In genomic region chr5:5330723-5331530, GRCh38 we compare ENCODE assay signal across 17 cellular contexts.
"Had no signal": no experiment of that assay in that cellular context is flagged by ENCODE, and none has a peak within 500 bp of the region (broad histone marks: within the 10 kb centered on the region; RNA-seq: fewer than 3 reads in every experiment).

No MANE protein-coding gene starts in this region.

- FAIRE-seq: frontal cortex, keratinocyte had no signal

- H3K36me3 Mint-ChIP-seq: activated naive CD8-positive, alpha-beta T cell; natural killer cell had no signal

- H3K27me3 Mint-ChIP-seq: activated naive CD8-positive, alpha-beta T cell; stimulated activated naive CD8-positive, alpha-beta T cell treated with anti-CD3 and anti-CD28 coated beads, Interleukin-15, amount 100 ng/mL, for 72 hours had no signal

- H3K27me3 ChIP-seq: breast epithelium, dorsolateral prefrontal cortex, heart right ventricle, uterus had no signal

- H3K9me3 ChIP-seq: breast epithelium, heart right ventricle, thoracic aorta, uterus had no signal

- H3K4me1 Mint-ChIP-seq: natural killer cell; stimulated activated naive CD8-positive, alpha-beta T cell treated with anti-CD3 and anti-CD28 coated beads, Interleukin-15, amount 100 ng/mL, for 72 hours had no signal

- H3K4me3 ChIP-seq: breast epithelium, dorsolateral prefrontal cortex, heart right ventricle, thoracic aorta, uterus had no signal

- H3K4me3 Mint-ChIP-seq: activated naive CD8-positive, alpha-beta T cell; activated T-cell treated with anti-CD3 and anti-CD28 coated beads, Interleukin-2, amount 50 U/mL, for 4 hours; natural killer cell; stimulated activated naive CD8-positive, alpha-beta T cell treated with anti-CD3 and anti-CD28 coated beads, Interleukin-15, amount 100 ng/mL, for 72 hours had no signal

- ATAC-seq: activated T-cell treated with anti-CD3 and anti-CD28 coated beads, Interleukin-2, amount 50 U/mL, for 4 hours; natural killer cell; stimulated activated naive CD8-positive, alpha-beta T cell treated with anti-CD3 and anti-CD28 coated beads, Interleukin-15, amount 100 ng/mL, for 72 hours had no signal

- H3K27ac Mint-ChIP-seq: activated naive CD8-positive, alpha-beta T cell; natural killer cell; stimulated activated naive CD8-positive, alpha-beta T cell treated with anti-CD3 and anti-CD28 coated beads, Interleukin-15, amount 100 ng/mL, for 72 hours had no signal

- H3K4me1 ChIP-seq: breast epithelium, uterus had no signal

- H3K36me3 ChIP-seq: breast epithelium, heart right ventricle, thoracic aorta, uterus had no signal

- H3K27ac ChIP-seq: breast epithelium, dorsolateral prefrontal cortex, heart right ventricle, thoracic aorta, uterus had no signal

- DNase-seq: activated CD4-positive, alpha-beta T cell treated with anti-CD3 and anti-CD28 coated beads for 1 hour; activated CD4-positive, alpha-beta T cell treated with anti-CD3 and anti-CD28 coated beads, Interleukin-2, amount 50 U/mL, for 48 hours; activated effector memory CD4-positive, alpha-beta T cell treated with anti-CD3 and anti-CD28 coated beads, Interleukin-2, amount 50 U/mL, for 16 hours; activated T-cell treated with anti-CD3 and anti-CD28 coated beads, Interleukin-2, amount 50 U/mL, for 4 hours; dorsolateral prefrontal cortex; heart right ventricle; natural killer cell; occipital lobe; stimulated activated CD4-positive, alpha-beta T cell treated with anti-CD3 and anti-CD28 coated beads, Interleukin-4, amount 100 ng/mL, for 24 hours; stimulated activated naive CD8-positive, alpha-beta T cell treated with anti-CD3 and anti-CD28 coated beads, Interleukin-15, amount 100 ng/mL, for 72 hours; T-helper 9 cell; uterus had no signal
